In genomic region chr12:45658066-45658465, GRCh38 we compare ENCODE assay signal across 17 cellular contexts.
"Had no signal": no experiment of that assay in that cellular context is flagged by ENCODE, and none has a peak within 500 bp of the region (broad histone marks: within the 10 kb centered on the region; RNA-seq: fewer than 3 reads in every experiment).

No MANE protein-coding gene starts in this region.

- H3K9me3 Mint-ChIP-seq: stimulated activated effector memory CD8-positive, alpha-beta T cell treated with anti-CD3 and anti-CD28 coated beads, Interleukin-12 subunit alpha, Interleukin-12 subunit beta, amount 100 ng/mL, for 72 hours had no signal

- H3K4me1 Mint-ChIP-seq: stimulated activated effector memory CD8-positive, alpha-beta T cell treated with anti-CD3 and anti-CD28 coated beads, Interleukin-12 subunit alpha, Interleukin-12 subunit beta, amount 100 ng/mL, for 72 hours had no signal

- H3K4me3 Mint-ChIP-seq: activated CD4-positive, alpha-beta T cell treated with anti-CD3 and anti-CD28 coated beads, Interleukin-2, amount 10 ng/mL, durations not matched to agents 7 days and 5 days; activated naive CD8-positive, alpha-beta T cell; naive thymus-derived CD8-positive, alpha-beta T cell; stimulated activated effector memory CD8-positive, alpha-beta T cell treated with anti-CD3 and anti-CD28 coated beads, Interleukin-12 subunit alpha, Interleukin-12 subunit beta, amount 100 ng/mL, for 72 hours had no signal

- H3K27ac Mint-ChIP-seq: activated CD4-positive, alpha-beta T cell treated with anti-CD3 and anti-CD28 coated beads, Interleukin-2, amount 10 ng/mL, durations not matched to agents 7 days and 5 days; activated naive CD8-positive, alpha-beta T cell; stimulated activated effector memory CD8-positive, alpha-beta T cell treated with anti-CD3 and anti-CD28 coated beads, Interleukin-12 subunit alpha, Interleukin-12 subunit beta, amount 100 ng/mL, for 72 hours had no signal

- DNase-seq: activated CD4-positive, alpha-beta T cell treated with anti-CD3 and anti-CD28 coated beads, Interleukin-2, amount 10 ng/mL, durations not matched to agents 7 days and 5 days; activated CD8-positive, alpha-beta memory T cell treated with anti-CD3 and anti-CD28 coated beads for 24 hours; activated gamma-delta T cell treated with Interleukin-2 at 50 U/mL for 16 hours; amniotic stem cell; body of pancreas; caudate nucleus; colonic mucosa; effector memory CD4-positive, alpha-beta T cell; foreskin keratinocyte; kidney glomerular epithelial cell; mesenchymal stem cell; naive thymus-derived CD8-positive, alpha-beta T cell; sigmoid colon; spleen; uterus had no signal

- ATAC-seq: body of pancreas; foreskin keratinocyte; naive thymus-derived CD8-positive, alpha-beta T cell; stimulated activated effector memory CD8-positive, alpha-beta T cell treated with anti-CD3 and anti-CD28 coated beads, Interleukin-12 subunit alpha, Interleukin-12 subunit beta, amount 100 ng/mL, for 72 hours had no signal

- H3K36me3 Mint-ChIP-seq: activated naive CD8-positive, alpha-beta T cell; naive thymus-derived CD8-positive, alpha-beta T cell; stimulated activated effector memory CD8-positive, alpha-beta T cell treated with anti-CD3 and anti-CD28 coated beads, Interleukin-12 subunit alpha, Interleukin-12 subunit beta, amount 100 ng/mL, for 72 hours had no signal
